ENCODE assay signal across 18 cellular contexts in the genomic region with DNA sequence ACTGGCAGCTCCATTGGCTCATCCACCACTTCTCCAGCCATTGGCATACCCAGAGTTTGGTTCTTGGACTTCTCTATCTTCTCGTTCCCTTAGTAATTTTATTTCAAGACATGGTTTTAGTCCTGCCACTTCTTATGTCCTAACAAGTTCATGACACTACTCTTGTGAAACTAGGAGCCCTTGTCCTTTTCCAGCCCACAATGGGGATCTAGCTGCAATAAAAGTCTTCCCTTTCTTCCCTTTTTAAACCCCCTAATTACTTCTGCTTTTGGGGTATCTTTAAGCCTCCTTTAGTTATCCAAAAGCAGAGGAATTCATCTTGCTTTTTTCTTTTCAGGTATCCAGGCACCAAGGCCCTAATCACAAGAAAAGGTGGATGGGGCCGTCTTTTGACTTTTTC.
"Had no signal": no experiment of that assay in that cellular context is flagged by ENCODE, and none has a peak within 500 bp of the region (broad histone marks: within the 10 kb centered on the region; RNA-seq: fewer than 3 reads in every experiment).

No MANE protein-coding gene starts in this region.

- H3K9me3 Mint-ChIP-seq: type B pancreatic cell had no signal

- H3K27me3 Mint-ChIP-seq: central memory CD8-positive, alpha-beta T cell; type B pancreatic cell had no signal

- H3K36me3 ChIP-seq: brain microvascular endothelial cell, ovary, suprapubic skin had no signal

- H3K27ac ChIP-seq: brain microvascular endothelial cell, foreskin keratinocyte, ovary, suprapubic skin had no signal

- ATAC-seq: foreskin keratinocyte, left ventricle myocardium superior, sciatic nerve had no signal

- H3K4me3 ChIP-seq: ovary, suprapubic skin had no signal

- H3K36me3 Mint-ChIP-seq: type B pancreatic cell had no signal

- H3K4me3 Mint-ChIP-seq: central memory CD8-positive, alpha-beta T cell; stimulated activated naive CD8-positive, alpha-beta T cell treated with anti-CD3 and anti-CD28 coated beads, Interleukin-15, Interleukin-2, amounts not matched to agents 100 ng/mL and 50 ng/mL, for 24 hours; type B pancreatic cell had no signal

- DNase-seq: activated CD4-positive, alpha-beta T cell treated with anti-CD3 and anti-CD28 coated beads, Interleukin-2, amount 50 U/mL, for 4 hours; activated CD4-positive, CD25-positive, alpha-beta regulatory T cell treated with anti-CD3 and anti-CD28 coated beads, Interleukin-2, amount 50 U/mL, for 72 hours; activated naive CD4-positive, alpha-beta T cell treated with Interleukin-2 at 50 U/mL for 16 hours; activated T-cell treated with anti-CD3 and anti-CD28 coated beads for 4 hours; anterior cingulate cortex; brain microvascular endothelial cell; cortex of kidney; effector memory CD4-positive, alpha-beta T cell; foreskin keratinocyte; kidney glomerular epithelial cell; left ventricle myocardium superior; ovary; T-helper 9 cell had no signal

- H3K27ac Mint-ChIP-seq: stimulated activated naive CD8-positive, alpha-beta T cell treated with anti-CD3 and anti-CD28 coated beads, Interleukin-15, Interleukin-2, amounts not matched to agents 100 ng/mL and 50 ng/mL, for 24 hours; type B pancreatic cell had no signal

- H3K27me3 ChIP-seq: brain microvascular endothelial cell, foreskin keratinocyte, ovary, suprapubic skin had no signal
